ENCODE assay signal across 10 cellular contexts in genomic region chr1:114152211-114153050, GRCh38. TPM values are rescaled to one million over a fixed set of nuclear protein-coding genes. Genes with fewer than 3 reads are reported as not detected.
A peak's percentile ranks its signal among the peaks of the same experiment; 100 is the strongest.
DNase-seq lines count a peak whose midpoint lies in the region; ATAC-seq and TF ChIP-seq lines count a peak whose summit lies in the region.
"Had no signal": no experiment of that assay in that cellular context is flagged by ENCODE, and none has a peak within 500 bp of the region (broad histone marks: within the 10 kb centered on the region; RNA-seq: fewer than 3 reads in every experiment).

No MANE protein-coding gene starts in this region.

- no peak overlapping the region for H3K27ac ChIP-seq in effector memory CD4-positive, alpha-beta T cell (ENCODE audit: insufficient read depth, low read length, poor library complexity, severe bottlenecking)
- H3K27ac ChIP-seq in mesendoderm (ENCODE audit: low read depth, low read length) (no peak overlapping the region), vagina (no peak overlapping the region)

- no peak overlapping the region for H4K8ac ChIP-seq in mesendoderm (ENCODE audit: low read depth, low read length)

- no peak for ATAC-seq in HG03097 (IDR thresholded peaks at IDR 0.05; ENCODE audit: low FRiP score, unreplicated experiment)
- ATAC-seq in HG02852 (IDR thresholded peaks at IDR 0.05; ENCODE audit: unreplicated experiment) = no peak

- peaks cover 1% of the 10 kb centered on the region for H3K79me1 ChIP-seq in mesendoderm (ENCODE audit: low read length)

- H2AK5ac ChIP-seq in mesendoderm (ENCODE audit: low read length) = no peak overlapping the region

- H2BK15ac ChIP-seq in mesendoderm (replicated peaks; ENCODE audit: low read depth) = no peak overlapping the region

- H3K4me3 ChIP-seq in effector memory CD4-positive, alpha-beta T cell (ENCODE audit: insufficient read depth, low read depth, low read length, poor library complexity, severe bottlenecking) = peak overlapping the region; percentile 25
- H3K4me3 ChIP-seq in mesendoderm (ENCODE audit: low read length) = peak overlapping the region; percentile 43
- H3K4me3 ChIP-seq in vagina = peak overlapping the region; percentile 28 to 46

- H3K36me3 ChIP-seq in effector memory CD4-positive, alpha-beta T cell (ENCODE audit: control insufficient read depth, insufficient read depth, low read length) = no peaks in the 10 kb centered on the region
- H3K36me3 ChIP-seq in mesendoderm (ENCODE audit: control insufficient read depth, insufficient read depth, low read length) (no peaks in the 10 kb centered on the region), vagina (no peaks in the 10 kb centered on the region)

- no CpG with 5 or more reads among the region's 81 CpGs for WGBS in mesendoderm (ENCODE audit: extremely low coverage, insufficient coverage, low lambda C conversion rate)

- intact Hi-C loops in vagina (cut with DNase I) = no loop called here

- peak overlapping the region; percentile 78 for H3K18ac ChIP-seq in mesendoderm (ENCODE audit: low read length)

- H3K4me1 ChIP-seq in effector memory CD4-positive, alpha-beta T cell (ENCODE audit: control insufficient read depth, insufficient read depth, low read length, poor library complexity, severe bottlenecking) = peaks cover 20% of the 10 kb centered on the region
- H3K4me1 ChIP-seq in mesendoderm (ENCODE audit: control insufficient read depth, low read depth, low read length) (no peaks in the 10 kb centered on the region), vagina (peaks cover 36% of the 10 kb centered on the region)

- H3K56ac ChIP-seq in mesendoderm (ENCODE audit: low read length) = peak overlapping the region; percentile 86

- H3K27me3 ChIP-seq in effector memory CD4-positive, alpha-beta T cell (replicated peaks; ENCODE audit: control insufficient read depth, insufficient read depth, low read length, poor library complexity, severe bottlenecking) = peaks cover 55% of the 10 kb centered on the region
- H3K27me3 ChIP-seq in mesendoderm (ENCODE audit: insufficient read depth, low read length, poor library complexity) = peaks cover 14% of the 10 kb centered on the region
- H3K27me3 ChIP-seq in vagina = peaks cover 20% of the 10 kb centered on the region

- H3K9ac ChIP-seq in mesendoderm (ENCODE audit: low read length) = peak overlapping the region; percentile 76

- no peak for TF ChIP-seq CTCF in vagina (IDR thresholded peaks at IDR 0.05)

- H3K4ac ChIP-seq in mesendoderm (ENCODE audit: low read depth, low read length) = peak overlapping the region; percentile 19

- peak; percentile 33 for DNase-seq in ELR (ENCODE audit: low read depth)
- peak; percentile 44 to 90 for DNase-seq in NCI-H526 (lab: John Stamatoyannopoulos, UW)
- DNase-seq in effector memory CD4-positive, alpha-beta T cell = no peak
- peak; percentile 43 for DNase-seq in mesendoderm
- DNase-seq in vagina (ENCODE audit: extremely low spot score in 2 of 2) = no peak
- no peak for DNase-seq in HUDEP-2 (lab: John Stamatoyannopoulos, UW; ENCODE audit: unreplicated experiment in 76 of 76)

- no peaks in the 10 kb centered on the region for H3K9me3 ChIP-seq in effector memory CD4-positive, alpha-beta T cell (ENCODE audit: control insufficient read depth, low read length)
- no peaks in the 10 kb centered on the region for H3K9me3 ChIP-seq in vagina

- no peak overlapping the region for H2BK120ac ChIP-seq in mesendoderm (ENCODE audit: low read depth, low read length)

- no peak overlapping the region for H4K5ac ChIP-seq in mesendoderm (ENCODE audit: low read length)

- TF ChIP-seq POLR2A in vagina (IDR thresholded peaks at IDR 0.05) = no peak

- no peak overlapping the region for H2BK5ac ChIP-seq in mesendoderm (ENCODE audit: low read length)

- H3K4me2 ChIP-seq in mesendoderm (ENCODE audit: low read length) = peak overlapping the region; percentile 71

- peaks cover 12% of the 10 kb centered on the region for H3K79me2 ChIP-seq in mesendoderm (ENCODE audit: control insufficient read depth, insufficient read depth, low read length)

- no peak overlapping the region for H3K23ac ChIP-seq in mesendoderm (ENCODE audit: low read length)

RNA-seq across cellular contexts. Expression of gene SYT6, which starts 1.2 kb away (rescaled TPM):
- polyA plus RNA-seq in mesendoderm (2013, experiment 1 of 2) = 11.5 TPM
- polyA plus RNA-seq in mesendoderm (2013, experiment 2 of 2) = 12.6 TPM
- total RNA-seq in vagina = not detected
- total RNA-seq: glomerular endothelial cell had no signal
- polyA plus RNA-seq: IgD-negative memory B cell had no signal

Comparison
In these comparisons a context has a peak if more than half of its experiments do, and no peak if none do; other contexts are left out.
1. DNase-seq: peak in ELR (single experiment), NCI-H526 (2 of 2) and mesendoderm (single experiment); none in effector memory CD4-positive, alpha-beta T cell (0 of 3), vagina (0 of 2) and HUDEP-2 (0 of 76).
2. Peak in every context shown above with its lines, with median percentiles within 50 percentile points of each other: H3K4me3 ChIP-seq.